ENCODE assay signal across 8 cellular contexts in genomic region chr3:182710557-182711157, GRCh38.
DNase-seq lines count a peak whose midpoint lies in the region; ATAC-seq and TF ChIP-seq lines count a peak whose summit lies in the region.

No MANE protein-coding gene starts in this region.

- ATAC-seq in HG03135 (IDR thresholded peaks at IDR 0.05; ENCODE audit: unreplicated experiment) (peak; percentile 65), HG02970 (IDR thresholded peaks at IDR 0.05; ENCODE audit: low FRiP score, unreplicated experiment) (no peak)
- ATAC-seq in effector memory CD8-positive, alpha-beta T cell (replicated peaks) = peak; percentile 63

- no peaks in the 10 kb centered on the region for H3K9me3 Mint-ChIP-seq in effector memory CD8-positive, alpha-beta T cell
- no peaks in the 10 kb centered on the region for H3K9me3 Mint-ChIP-seq in nephron progenitor cell
- no peaks in the 10 kb centered on the region for H3K9me3 Mint-ChIP-seq in activated CD4-positive, alpha-beta memory T cell treated with anti-CD3 and anti-CD28 coated beads for 36 hours

- TF ChIP-seq CTCF in GM12801 (IDR thresholded peaks at IDR 0.05; ENCODE audit: extremely low read depth, insufficient read length) (peak; percentile 34), nephron progenitor cell (IDR thresholded peaks at IDR 0.05) (peak; percentile 56)

- peaks cover 7 to 22% of the 10 kb centered on the region in 2 donors for H3K27me3 Mint-ChIP-seq in effector memory CD8-positive, alpha-beta T cell
- H3K27me3 Mint-ChIP-seq in nephron progenitor cell (ENCODE audit: low read depth, poor library complexity) = peaks cover 4% of the 10 kb centered on the region
- H3K27me3 Mint-ChIP-seq in activated CD4-positive, alpha-beta memory T cell treated with anti-CD3 and anti-CD28 coated beads for 36 hours = no peaks in the 10 kb centered on the region

- H3K36me3 Mint-ChIP-seq in effector memory CD8-positive, alpha-beta T cell (ENCODE audit: insufficient read depth) = no peaks in the 10 kb centered on the region
- H3K36me3 Mint-ChIP-seq in nephron progenitor cell (ENCODE audit: low read depth) = no peaks in the 10 kb centered on the region
- H3K36me3 Mint-ChIP-seq in activated CD4-positive, alpha-beta memory T cell treated with anti-CD3 and anti-CD28 coated beads for 36 hours = no peaks in the 10 kb centered on the region

- intact Hi-C loops in activated CD4-positive, alpha-beta memory T cell treated with anti-CD3 and anti-CD28 coated beads for 36 hours (cut with micrococcal nuclease) = loop anchor here (5.0 to 10.0 kb wide), 4 partner anchors 82 to 677 kb away; partner anchors contain the start of gene ATP11B

- CTCF ChIA-PET in activated CD4-positive, alpha-beta memory T cell treated with anti-CD3 and anti-CD28 coated beads for 36 hours (lab: Charles Lee) = interaction anchor here (0.6 to 7.8 kb wide), 10 partner anchors 11 to 199 kb away, joined by 3 to 42 read pairs (median 3); no protein-coding TSS in a partner anchor

- POLR2A ChIA-PET in activated CD4-positive, alpha-beta memory T cell treated with anti-CD3 and anti-CD28 coated beads for 36 hours (lab: Charles Lee) = no interaction called here

- H3K27ac Mint-ChIP-seq in effector memory CD8-positive, alpha-beta T cell = no peak overlapping the region
- H3K27ac Mint-ChIP-seq in nephron progenitor cell = no peak overlapping the region
- no peak overlapping the region for H3K27ac Mint-ChIP-seq in activated CD4-positive, alpha-beta memory T cell treated with anti-CD3 and anti-CD28 coated beads for 36 hours

- H3K4me3 Mint-ChIP-seq in effector memory CD8-positive, alpha-beta T cell = no peak overlapping the region
- H3K4me3 Mint-ChIP-seq in nephron progenitor cell = no peak overlapping the region
- H3K4me3 Mint-ChIP-seq in activated CD4-positive, alpha-beta memory T cell treated with anti-CD3 and anti-CD28 coated beads for 36 hours = no peak overlapping the region

- DNase-seq in ACHN (peak; percentile 24), NOMO-1 treated with dmso at 0.1 percent for 144 hours (lab: John Stamatoyannopoulos, UW; ENCODE audit: unreplicated experiment) (peak; percentile 7), nephron progenitor cell (no peak)
- DNase-seq in effector memory CD8-positive, alpha-beta T cell = no peak
- DNase-seq in activated CD4-positive, alpha-beta memory T cell treated with anti-CD3 and anti-CD28 coated beads for 36 hours = no peak

- in situ Hi-C loops in ACHN (cut with HindIII; ENCODE audit: low pct_ligation_motif_present, low pct_unique_long_range_greater_than_20kb, low sequenced_read_pairs) = no loop called here

- H3K4me1 Mint-ChIP-seq in effector memory CD8-positive, alpha-beta T cell (ENCODE audit: low read depth in 2 of 2) = no peaks in the 10 kb centered on the region
- peaks cover 7% of the 10 kb centered on the region for H3K4me1 Mint-ChIP-seq in nephron progenitor cell
- H3K4me1 Mint-ChIP-seq in activated CD4-positive, alpha-beta memory T cell treated with anti-CD3 and anti-CD28 coated beads for 36 hours (ENCODE audit: low read depth) = no peaks in the 10 kb centered on the region

Comparison
In these comparisons a context has a peak if more than half of its experiments do, and no peak if none do; other contexts are left out.
1. DNase-seq: peak in ACHN (single experiment) and NOMO-1 treated with dmso at 0.1 percent for 144 hours (single experiment); none in effector memory CD8-positive, alpha-beta T cell (0 of 3), nephron progenitor cell (single experiment) and activated CD4-positive, alpha-beta memory T cell treated with anti-CD3 and anti-CD28 coated beads for 36 hours (single experiment).